17 cellular contexts compared by ENCODE assay signal in genomic region chr19:15367439-15367838, GRCh38. TPM values are rescaled to one million over a fixed set of nuclear protein-coding genes. Genes with fewer than 3 reads are reported as not detected.
A peak's percentile ranks its signal among the peaks of the same experiment; 100 is the strongest.
DNase-seq lines count a peak whose midpoint lies in the region; ATAC-seq, FAIRE-seq and TF ChIP-seq lines count a peak whose summit lies in the region.
"Had no signal": no experiment of that assay in that cellular context is flagged by ENCODE, and none has a peak within 500 bp of the region (broad histone marks: within the 10 kb centered on the region; RNA-seq: fewer than 3 reads in every experiment).

No MANE protein-coding gene starts in this region.

- intact Hi-C loops in K562 (cut with micrococcal nuclease), result no loop called here
- intact Hi-C loops in left ventricle myocardium superior (cut with micrococcal nuclease), result no loop called here
- intact Hi-C loops in sciatic nerve (cut with DNase I), result no loop called here
- intact Hi-C loops in activated T-helper 1 cell treated with anti-CD3 and anti-CD28 coated beads, Interleukin-12 subunit alpha, Interleukin-12 subunit beta, Interleukin-2, Interleukin-4 antibody, amounts not matched to agents 30 ng/mL and 10 ng/mL and 1 ng/mL, durations not matched to agents 14 hours and 24 hours and 36 hours (cut with micrococcal nuclease), result no loop called here

- in situ Hi-C loops in K562 (cut with MboI), result no loop called here

- TF ChIP-seq RAD21 in K562 (CRISPR knock-in tag; conservative IDR thresholded peaks at IDR 0.05 in 1 of 2, IDR thresholded peaks at IDR 0.05 in 1 of 2), result no peak

- H3K36me3 Mint-ChIP-seq in IgD-negative memory B cell (peaks cover 5% of the 10 kb centered on the region), immature natural killer cell (peaks cover 3 to 17% (median 4%) of the 10 kb centered on the region in 3 donors)
- H3K36me3 Mint-ChIP-seq in activated T-helper 1 cell treated with anti-CD3 and anti-CD28 coated beads, Interleukin-12 subunit alpha, Interleukin-12 subunit beta, Interleukin-2, Interleukin-4 antibody, amounts not matched to agents 30 ng/mL and 10 ng/mL and 1 ng/mL, durations not matched to agents 14 hours and 24 hours and 36 hours (ENCODE audit: low read depth), result peaks cover 20% of the 10 kb centered on the region

- H3K27ac ChIP-seq in K562 (ENCODE audit: extremely low read depth, low read depth, low read length), result no peak overlapping the region
- H3K27ac ChIP-seq: BLaER1 had no signal

- no peak for ATAC-seq in K562
- peak; percentile 82 for ATAC-seq in left ventricle myocardium superior
- peak; percentile 36 for ATAC-seq in sciatic nerve
- ATAC-seq: Panc1 had no signal

- peak overlapping the region in 2 of 3 donors; percentile 60 to 80 for H3K27ac Mint-ChIP-seq in IgD-negative memory B cell
- no peak overlapping the region for H3K27ac Mint-ChIP-seq in immature natural killer cell
- H3K27ac Mint-ChIP-seq in activated T-helper 1 cell treated with anti-CD3 and anti-CD28 coated beads, Interleukin-12 subunit alpha, Interleukin-12 subunit beta, Interleukin-2, Interleukin-4 antibody, amounts not matched to agents 30 ng/mL and 10 ng/mL and 1 ng/mL, durations not matched to agents 14 hours and 24 hours and 36 hours, result no peak overlapping the region

- CTCF ChIA-PET in K562 (lab: Yijun Ruan, JAX; ENCODE audit: low intra/inter-chr PET ratio), result no interaction called here

- 0 out of 5 replicates have a peak, but pooled peaks cover 0 to 3% of the 10 kb centered on the region in 2 experiments for H3K4me1 ChIP-seq in K562 (replicated peaks in 1 of 2; ENCODE audit: control insufficient read depth in 2 of 2, insufficient read depth in 2 of 2, low read length in 2 of 2)
- H3K4me1 ChIP-seq: BLaER1 had no signal

- peak; percentile 98 for FAIRE-seq in K562 (lab: Jason Lieb, UNC)
- FAIRE-seq: H54 had no signal

- DNase-seq in K562 (ENCODE audit: extremely low read depth in 1 of 4, low spot score in 3 of 4), result no peak
- DNase-seq in left ventricle myocardium superior, result peak; percentile 37
- DNase-seq in sciatic nerve (ENCODE audit: low spot score), result no peak
- no peak for DNase-seq in NK-92 treated with Interleukin-12 subunit alpha and Interleukin-12 subunit beta, amount 100 ng/mL, for 24 hours (lab: John Stamatoyannopoulos, UW)
- DNase-seq in immature natural killer cell, result no peak
- DNase-seq in activated T-helper 1 cell treated with anti-CD3 and anti-CD28 coated beads, Interleukin-12 subunit alpha, Interleukin-12 subunit beta, Interleukin-2, Interleukin-4 antibody, amounts not matched to agents 30 ng/mL and 10 ng/mL and 1 ng/mL, durations not matched to agents 14 hours and 24 hours and 36 hours (ENCODE audit: low spot score), result no peak
- DNase-seq in OCI-M1 (lab: John Stamatoyannopoulos, UW), result no peak
- DNase-seq: COR-L47, NCI-H1105 treated with DMSO at 0.1 percent for 48 hours, NCI-H187, NCI-H446 treated with DMSO at 0.1 percent for 48 hours, NCI-H748 treated with DMSO at 0.1 percent for 48 hours, SHP77 treated with DMSO at 0.1 percent for 48 hours had no signal

- H3K9me3 Mint-ChIP-seq in IgD-negative memory B cell (no peaks in the 10 kb centered on the region), immature natural killer cell (no peaks in the 10 kb centered on the region)
- H3K9me3 Mint-ChIP-seq in activated T-helper 1 cell treated with anti-CD3 and anti-CD28 coated beads, Interleukin-12 subunit alpha, Interleukin-12 subunit beta, Interleukin-2, Interleukin-4 antibody, amounts not matched to agents 30 ng/mL and 10 ng/mL and 1 ng/mL, durations not matched to agents 14 hours and 24 hours and 36 hours, result no peaks in the 10 kb centered on the region

- no peaks in the 10 kb centered on the region for H3K9me3 ChIP-seq in K562 (replicated peaks; ENCODE audit: control insufficient read depth, insufficient read depth, low read depth, low read length)

- H2AFZ ChIP-seq in K562 (ENCODE audit: low read depth, low read length), result no peak overlapping the region

- H3K36me3 ChIP-seq in K562 (ENCODE audit: control insufficient read depth, insufficient read depth, low read length), result peaks cover 75% of the 10 kb centered on the region; the same call in 2 of the 3 replicates

- 92% methylated on average over 3 of the region's 3 CpGs for WGBS in K562 (ENCODE audit: insufficient coverage, low coverage, missing lambda C conversion rate)

- no TSS peak for BruUV-seq in K562 (replicated peaks; lab: Mats Ljungman, UMichigan)

- H3K4me3 ChIP-seq in K562, result no peak overlapping the region
- H3K4me3 ChIP-seq: BLaER1 had no signal

- H3K4me1 Mint-ChIP-seq in IgD-negative memory B cell, result peaks cover 0 to 1% (median 0%) of the 10 kb centered on the region in 3 donors
- no peaks in the 10 kb centered on the region for H3K4me1 Mint-ChIP-seq in immature natural killer cell
- H3K4me1 Mint-ChIP-seq in activated T-helper 1 cell treated with anti-CD3 and anti-CD28 coated beads, Interleukin-12 subunit alpha, Interleukin-12 subunit beta, Interleukin-2, Interleukin-4 antibody, amounts not matched to agents 30 ng/mL and 10 ng/mL and 1 ng/mL, durations not matched to agents 14 hours and 24 hours and 36 hours (ENCODE audit: low read depth), result no peaks in the 10 kb centered on the region

- no peak for TF ChIP-seq EP300 in K562 (IDR thresholded peaks at IDR 0.05; ENCODE audit: low read length)

- no peak for TF ChIP-seq CTCF in K562 (IDR thresholded peaks at IDR 0.05 in 2 of 3, conservative IDR thresholded peaks at IDR 0.05 in 1 of 3; ENCODE audit: insufficient read depth in 2 of 3, low read depth in 1 of 3, low read length in 3 of 3)

- no peak overlapping the region for H3K9ac ChIP-seq in K562 (ENCODE audit: insufficient read depth in 1 of 2, low read depth in 2 of 2, low read length in 2 of 2)
- H3K9ac ChIP-seq: BLaER1 had no signal

- no peaks in the 10 kb centered on the region for H4K20me1 ChIP-seq in K562 (replicated peaks; ENCODE audit: control insufficient read depth, insufficient read depth, low read length)

- POLR2A ChIA-PET in K562 (lab: Yijun Ruan, JAX), result interaction anchor here (0.6 to 2.0 kb wide), 2 partner anchors 8 to 122 kb away, joined by 3 to 8 read pairs; no protein-coding TSS in a partner anchor

- no peaks in the 10 kb centered on the region; the same call in 2 of the 3 replicates for H3K79me2 ChIP-seq in K562 (ENCODE audit: control insufficient read depth, insufficient read depth, low read length)

- H3K27me3 ChIP-seq in K562 (ENCODE audit: control insufficient read depth in 2 of 2, insufficient read depth in 2 of 2, low read length in 2 of 2), result no peaks in the 10 kb centered on the region
- H3K27me3 ChIP-seq: BLaER1 had no signal

- no peaks in the 10 kb centered on the region for H3K9me1 ChIP-seq in K562 (ENCODE audit: control insufficient read depth, insufficient read depth, low read length)

- H3K4me2 ChIP-seq in K562 (ENCODE audit: insufficient read depth, low read length), result no peak overlapping the region
- H3K4me2 ChIP-seq: BLaER1 had no signal

- no peaks in the 10 kb centered on the region for H3K27me3 Mint-ChIP-seq in IgD-negative memory B cell
- H3K27me3 Mint-ChIP-seq in immature natural killer cell (ENCODE audit: low read depth in 3 of 3), result peaks cover 1 to 21% (median 5%) of the 10 kb centered on the region in 3 donors
- no peaks in the 10 kb centered on the region for H3K27me3 Mint-ChIP-seq in activated T-helper 1 cell treated with anti-CD3 and anti-CD28 coated beads, Interleukin-12 subunit alpha, Interleukin-12 subunit beta, Interleukin-2, Interleukin-4 antibody, amounts not matched to agents 30 ng/mL and 10 ng/mL and 1 ng/mL, durations not matched to agents 14 hours and 24 hours and 36 hours (ENCODE audit: insufficient read depth)

- no peak for TF ChIP-seq POLR2A in K562 (conservative IDR thresholded peaks at IDR 0.05)

- H3K4me3 Mint-ChIP-seq in IgD-negative memory B cell (no peak overlapping the region), immature natural killer cell (no peak overlapping the region)
- H3K4me3 Mint-ChIP-seq in activated T-helper 1 cell treated with anti-CD3 and anti-CD28 coated beads, Interleukin-12 subunit alpha, Interleukin-12 subunit beta, Interleukin-2, Interleukin-4 antibody, amounts not matched to agents 30 ng/mL and 10 ng/mL and 1 ng/mL, durations not matched to agents 14 hours and 24 hours and 36 hours, result no peak overlapping the region

RNA-seq across cellular contexts. Expression of gene AKAP8, which starts 12.1 kb away (rescaled TPM):
- polyA plus RNA-seq in IgD-negative memory B cell (22.8 TPM), K562 (2011; rRNA removed) (15.0 and 18.4 TPM in 2 replicates), K562 (2014; fragmentation: Illumina TruSeq; extraction: Trizol) (14.6 and 17.0 TPM in 2 replicates), K562 (2014; fragmentation: Nextera tagmentation; extraction: Ambion mirVana) (1 to 10 TPM; 3.4 to 4.4 TPM), K562 (2014; rRNA removed) (25.5 and 27.4 TPM in 2 replicates), immature natural killer cell (10 to 100 TPM in 2 of 3 donors, 1 to 10 TPM in 1; 7.8 to 21.9 (median 11.1) TPM)
- total RNA-seq in K562 (2011; cell fraction: chromatin; rRNA removed; ENCODE audit: low replicate concordance), result 47.6 and 50.3 TPM in 2 replicates
- total RNA-seq in K562 (2011; cell fraction: nucleolus; rRNA removed), result 26.3 and 27.0 TPM in 2 replicates
- 22.2 and 28.7 TPM in 2 replicates for total RNA-seq in K562 (2011; cell fraction: nucleoplasm; rRNA removed)
- total RNA-seq in K562 (2014; rRNA removed) (33.5 and 34.2 TPM in 2 replicates), K562 (2014; rRNA removed; fragmentation: Illumina TruSeq; extraction: Trizol) (13.3 and 13.8 TPM in 2 replicates), K562 (2015; rRNA removed; fragmentation: Illumina TruSeq; extraction: Trizol) (20.2 and 22.6 TPM in 2 replicates), K562 (2021) (49.9 and 56.5 TPM in 2 replicates), left ventricle myocardium superior (24.0 TPM), sciatic nerve (51.9 TPM)
- 13.4 and 17.8 TPM in 2 replicates for polyA plus RNA-seq in K562 (2011; cell fraction: cytosol; rRNA removed)
- polyA plus RNA-seq in K562 (2011; cell fraction: nucleus; rRNA removed), result 42.2 and 65.9 TPM in 2 replicates
- 17.0 and 17.1 TPM in 2 replicates for polyA plus RNA-seq in K562 (2012)
- polyA minus RNA-seq in K562 (2011; rRNA and poly(A)+ RNA removed), result 9.5 and 10.9 TPM in 2 replicates
- polyA minus RNA-seq in K562 (2011; cell fraction: cytosol; rRNA and poly(A)+ RNA removed), result 15.0 and 18.3 TPM in 2 replicates
- 9.3 and 10.6 TPM in 2 replicates for polyA minus RNA-seq in K562 (2011; cell fraction: nucleus; rRNA and poly(A)+ RNA removed)
- total RNA-seq in activated T-helper 1 cell treated with anti-CD3 and anti-CD28 coated beads, Interleukin-12 subunit alpha, Interleukin-12 subunit beta, Interleukin-2, Interleukin-4 antibody, amounts not matched to agents 30 ng/mL and 10 ng/mL and 1 ng/mL, durations not matched to agents 14 hours and 24 hours and 36 hours, result 52.7 and 57.5 TPM in 2 replicates

RNA-seq across cellular contexts. Expression of gene BRD4, which starts 35.1 kb away (rescaled TPM):
- polyA plus RNA-seq in IgD-negative memory B cell (20.5 TPM), K562 (2011; rRNA removed) (8.9 and 11.0 TPM in 2 replicates), K562 (2014; fragmentation: Illumina TruSeq; extraction: Trizol) (35.3 and 43.4 TPM in 2 replicates), K562 (2014; fragmentation: Nextera tagmentation; extraction: Ambion mirVana) (1 to 10 TPM; 1.8 to 5.4 TPM), K562 (2014; rRNA removed) (23.3 and 24.3 TPM in 2 replicates), immature natural killer cell (10 to 100 TPM in 1 of 3 donors, 1 to 10 TPM in 2; 4.3 to 16.7 (median 7.0) TPM)
- 157 and 305 TPM in 2 replicates for total RNA-seq in K562 (2011; cell fraction: chromatin; rRNA removed; ENCODE audit: low replicate concordance)
- total RNA-seq in K562 (2011; cell fraction: nucleolus; rRNA removed), result 129 and 134 TPM in 2 replicates
- 133 and 164 TPM in 2 replicates for total RNA-seq in K562 (2011; cell fraction: nucleoplasm; rRNA removed)
- total RNA-seq in K562 (2014; rRNA removed) (15.6 and 24.0 TPM in 2 replicates), K562 (2014; rRNA removed; fragmentation: Illumina TruSeq; extraction: Trizol) (11.3 and 13.0 TPM in 2 replicates), K562 (2015; rRNA removed; fragmentation: Illumina TruSeq; extraction: Trizol) (16.1 and 18.2 TPM in 2 replicates), K562 (2021) (93.7 and 105 TPM in 2 replicates), left ventricle myocardium superior (67.4 TPM), sciatic nerve (110 TPM)
- polyA plus RNA-seq in K562 (2011; cell fraction: cytosol; rRNA removed), result 5.8 and 8.4 TPM in 2 replicates
- 36.9 and 48.9 TPM in 2 replicates for polyA plus RNA-seq in K562 (2011; cell fraction: nucleus; rRNA removed)
- 61.3 and 74.1 TPM in 2 replicates for polyA plus RNA-seq in K562 (2012)
- polyA minus RNA-seq in K562 (2011; rRNA and poly(A)+ RNA removed), result 14.6 and 17.9 TPM in 2 replicates
- 36.5 and 50.1 TPM in 2 replicates for polyA minus RNA-seq in K562 (2011; cell fraction: cytosol; rRNA and poly(A)+ RNA removed)
- polyA minus RNA-seq in K562 (2011; cell fraction: nucleus; rRNA and poly(A)+ RNA removed), result 35.0 and 50.0 TPM in 2 replicates
- 122 and 129 TPM in 2 replicates for total RNA-seq in activated T-helper 1 cell treated with anti-CD3 and anti-CD28 coated beads, Interleukin-12 subunit alpha, Interleukin-12 subunit beta, Interleukin-2, Interleukin-4 antibody, amounts not matched to agents 30 ng/mL and 10 ng/mL and 1 ng/mL, durations not matched to agents 14 hours and 24 hours and 36 hours

RNA-seq across cellular contexts. Expression of gene AKAP8L, which starts 51.3 kb away (rescaled TPM):
- 99.6 TPM for polyA plus RNA-seq in IgD-negative memory B cell
- total RNA-seq in K562 (2011; cell fraction: chromatin; rRNA removed; ENCODE audit: low replicate concordance), result 365 and 641 TPM in 2 replicates
- total RNA-seq in K562 (2011; cell fraction: nucleolus; rRNA removed), result 279 and 316 TPM in 2 replicates
- total RNA-seq in K562 (2011; cell fraction: nucleoplasm; rRNA removed), result 296 and 300 TPM in 2 replicates
- 108 and 121 TPM in 2 replicates for total RNA-seq in K562 (2014; rRNA removed)
- total RNA-seq in K562 (2014; rRNA removed; fragmentation: Illumina TruSeq; extraction: Trizol), result 61.1 and 65.5 TPM in 2 replicates
- total RNA-seq in K562 (2015; rRNA removed; fragmentation: Illumina TruSeq; extraction: Trizol), result 66.6 and 70.7 TPM in 2 replicates
- total RNA-seq in K562 (2021), result 107 and 116 TPM in 2 replicates
- 56.8 and 95.7 TPM in 2 replicates for polyA plus RNA-seq in K562 (2011; rRNA removed)
- polyA plus RNA-seq in K562 (2011; cell fraction: cytosol; rRNA removed), result 40.7 and 50.0 TPM in 2 replicates
- 617 and 798 TPM in 2 replicates for polyA plus RNA-seq in K562 (2011; cell fraction: nucleus; rRNA removed)
- 66.2 and 79.9 TPM in 2 replicates for polyA plus RNA-seq in K562 (2012)
- polyA plus RNA-seq in K562 (2014; fragmentation: Illumina TruSeq; extraction: Trizol), result 75.8 and 84.0 TPM in 2 replicates
- polyA plus RNA-seq in K562 (2014; fragmentation: Nextera tagmentation; extraction: Ambion mirVana), result 1 to 10 TPM; 2.4 to 7.0 TPM
- 92.5 and 111 TPM in 2 replicates for polyA plus RNA-seq in K562 (2014; rRNA removed)
- polyA minus RNA-seq in K562 (2011; rRNA and poly(A)+ RNA removed), result 60.0 and 69.5 TPM in 2 replicates
- 41.5 and 61.7 TPM in 2 replicates for polyA minus RNA-seq in K562 (2011; cell fraction: cytosol; rRNA and poly(A)+ RNA removed)
- polyA minus RNA-seq in K562 (2011; cell fraction: nucleus; rRNA and poly(A)+ RNA removed), result 85.4 and 122 TPM in 2 replicates
- total RNA-seq in left ventricle myocardium superior, result 82.5 TPM
- total RNA-seq in sciatic nerve, result 109 TPM
- polyA plus RNA-seq in immature natural killer cell, result 10 to 100 TPM; 28.4 to 58.5 (median 29.6) TPM
- total RNA-seq in activated T-helper 1 cell treated with anti-CD3 and anti-CD28 coated beads, Interleukin-12 subunit alpha, Interleukin-12 subunit beta, Interleukin-2, Interleukin-4 antibody, amounts not matched to agents 30 ng/mL and 10 ng/mL and 1 ng/mL, durations not matched to agents 14 hours and 24 hours and 36 hours, result 73.8 and 77.9 TPM in 2 replicates

Comparison
In these comparisons a context has a peak if more than half of its experiments do, and no peak if none do; other contexts are left out.
1. H3K27ac Mint-ChIP-seq: peak in IgD-negative memory B cell (2 of 3); none in immature natural killer cell (0 of 6) and activated T-helper 1 cell treated with anti-CD3 and anti-CD28 coated beads, Interleukin-12 subunit alpha, Interleukin-12 subunit beta, Interleukin-2, Interleukin-4 antibody, amounts not matched to agents 30 ng/mL and 10 ng/mL and 1 ng/mL, durations not matched to agents 14 hours and 24 hours and 36 hours (single experiment).